In genomic region chr3:196712514-196713413, GRCh38 we compare ENCODE assay signal across 8 cellular contexts. TPM values are rescaled to one million over a fixed set of nuclear protein-coding genes. Genes with fewer than 3 reads are reported as not detected.
DNase-seq lines count a peak whose midpoint lies in the region; ATAC-seq, FAIRE-seq and TF ChIP-seq lines count a peak whose summit lies in the region.

No MANE protein-coding gene starts in this region.

- H3K4me1 Mint-ChIP-seq in brain = peaks cover 39% of the 10 kb centered on the region

- dilution Hi-C loops in keratinocyte (cut with MboI; ENCODE audit: extremely low pct_ligation_motif_present, low sequenced_read_pairs) = no loop called here

- peak overlapping the region; percentile 86 to 94 (median 90) for H3K4me3 Mint-ChIP-seq in brain

- no peaks in the 10 kb centered on the region for H3K9me3 Mint-ChIP-seq in brain

- ATAC-seq in GM19351 (IDR thresholded peaks at IDR 0.05; ENCODE audit: unreplicated experiment) (peak; percentile 49), HG03469 (IDR thresholded peaks at IDR 0.05; ENCODE audit: unreplicated experiment) (peak; percentile 40)

- H3K4me1 ChIP-seq in keratinocyte (ENCODE audit: control insufficient read depth, extremely low read depth, insufficient read depth, low read length) = peaks cover 21% of the 10 kb centered on the region

- peak overlapping the region; percentile 81 to 98 (median 95) for H3K27ac Mint-ChIP-seq in brain

- H3K27ac ChIP-seq in keratinocyte (ENCODE audit: control insufficient read depth, insufficient read depth, low read length) = peak overlapping the region; percentile 81

- no peaks in the 10 kb centered on the region for H3K9me1 ChIP-seq in keratinocyte (ENCODE audit: control insufficient read depth, extremely low read depth, insufficient read depth, low read length)

- peaks cover 4% of the 10 kb centered on the region for H3K27me3 Mint-ChIP-seq in brain

- H3K27me3 ChIP-seq in keratinocyte (ENCODE audit: control insufficient read depth, extremely low read depth, insufficient read depth, low read length) = no peaks in the 10 kb centered on the region

- peaks cover 11% of the 10 kb centered on the region for H3K79me2 ChIP-seq in keratinocyte (ENCODE audit: control insufficient read depth, insufficient read depth, low read length)

- H3K36me3 ChIP-seq in keratinocyte (ENCODE audit: control insufficient read depth in 2 of 2, extremely low read depth in 1 of 2, insufficient read depth in 2 of 2, low read length in 2 of 2) = peaks cover 0 to 3% of the 10 kb centered on the region in 2 experiments

- H3K36me3 Mint-ChIP-seq in brain = peaks cover 9% of the 10 kb centered on the region

- H3K4me3 ChIP-seq in keratinocyte (ENCODE audit: control insufficient read depth in 2 of 3, extremely low read depth in 1 of 3, insufficient read depth in 2 of 3, low read depth in 1 of 3, low read length in 3 of 3) = peak overlapping the region; percentile 73 to 99 (median 83)

- H4K20me1 ChIP-seq in keratinocyte (ENCODE audit: control insufficient read depth, extremely low read depth, insufficient read depth, low read length) = no peaks in the 10 kb centered on the region

- H3K9me3 ChIP-seq in keratinocyte (ENCODE audit: control insufficient read depth, low read depth, low read length) = no peaks in the 10 kb centered on the region

- TF ChIP-seq CTCF in brain (conservative IDR thresholded peaks at IDR 0.05) (no peak), keratinocyte (optimal IDR thresholded peaks at IDR 0.05 in 1 of 3, IDR thresholded peaks at IDR 0.05 in 1 of 3, conservative IDR thresholded peaks at IDR 0.05 in 1 of 3; ENCODE audit: extremely low read depth in 1 of 3, insufficient read depth in 2 of 3, low read length in 3 of 3) (no peak)

- peak overlapping the region; percentile 91 for H3K9ac ChIP-seq in keratinocyte (ENCODE audit: control insufficient read depth, extremely low read depth, insufficient read depth, low read length)

- peak overlapping the region; percentile 99 for H3K4me2 ChIP-seq in keratinocyte (ENCODE audit: control insufficient read depth, extremely low read depth, insufficient read depth, low read depth, low read length)

- DNase-seq in C1 segment of cervical spinal cord (lab: John Stamatoyannopoulos, UW) = peak in 8 of 14 donors; percentile 49 to 92 (median 68)
- peak; percentile 52 for DNase-seq in SW480 (ENCODE audit: low spot score)
- DNase-seq in keratinocyte (ENCODE audit: low read depth, low spot score) = no peak
- DNase-seq in stimulated activated CD4-positive, alpha-beta T cell treated with anti-CD3 and anti-CD28 coated beads, Interleukin-12 subunit alpha, Interleukin-12 subunit beta, amount 100 ng/mL, for 24 hours (ENCODE audit: low read depth in 2 of 2) = peak; percentile 41 to 55
- DNase-seq in DMS53 (lab: John Stamatoyannopoulos, UW) = no peak

- peak overlapping the region; percentile 98 for H2AFZ ChIP-seq in keratinocyte (ENCODE audit: control insufficient read depth, low read length)

- FAIRE-seq in keratinocyte (lab: Jason Lieb, UNC) = peak; percentile 23

RNA-seq across cellular contexts. Expression of gene PIGX, which starts 0.6 kb away (rescaled TPM):
- polyA plus RNA-seq in brain (ENCODE audit: insufficient read depth, low read depth, low replicate concordance) (33.0 TPM), keratinocyte (17.2 to 25.0 TPM (median 19.0 TPM) in 3 replicates)
- polyA plus RNA-seq in keratinocyte (2011; ENCODE audit: low read depth) = 11.6 TPM
- 16.5 and 26.0 TPM in 2 replicates for polyA plus RNA-seq in keratinocyte (2011; cell fraction: cytosol; rRNA removed)
- 13.3 and 14.2 TPM in 2 replicates for polyA plus RNA-seq in keratinocyte (2011; cell fraction: nucleus; rRNA removed)
- 15.5 and 16.7 TPM in 2 replicates for polyA plus RNA-seq in keratinocyte (2012; ENCODE audit: low replicate concordance)
- polyA minus RNA-seq in keratinocyte = 7.9 to 21.6 TPM (median 11.1 TPM) in 3 replicates
- polyA minus RNA-seq in keratinocyte (2011; cell fraction: cytosol; rRNA and poly(A)+ RNA removed) = 16.3 TPM
- 6.2 and 11.6 TPM in 2 replicates for polyA minus RNA-seq in keratinocyte (2011; cell fraction: nucleus; rRNA and poly(A)+ RNA removed)

RNA-seq across cellular contexts. Expression of gene CEP19, which starts 0.7 kb away (rescaled TPM):
- 4.9 TPM for polyA plus RNA-seq in brain (ENCODE audit: insufficient read depth, low read depth, low replicate concordance)
- polyA plus RNA-seq in keratinocyte = 1.4 to 3.1 TPM (median 2.3 TPM) in 3 replicates
- polyA plus RNA-seq in keratinocyte (2011; ENCODE audit: low read depth) = 1.2 TPM
- polyA plus RNA-seq in keratinocyte (2011; cell fraction: cytosol; rRNA removed) = 2.0 and 2.2 TPM in 2 replicates
- polyA plus RNA-seq in keratinocyte (2011; cell fraction: nucleus; rRNA removed) = 0.88 and 1.3 TPM in 2 replicates
- 0.96 and 1.6 TPM in 2 replicates for polyA plus RNA-seq in keratinocyte (2012; ENCODE audit: low replicate concordance)
- polyA minus RNA-seq in keratinocyte = 0.77 to 1.0 TPM in 2 of 3 replicates, not detected in the other
- polyA minus RNA-seq in keratinocyte (2011; cell fraction: cytosol; rRNA and poly(A)+ RNA removed) = 1.5 TPM
- polyA minus RNA-seq in keratinocyte (2011; cell fraction: nucleus; rRNA and poly(A)+ RNA removed) = 0.21 and 0.62 TPM in 2 replicates

RNA-seq across cellular contexts. Expression of gene PAK2, which starts 26.9 kb away (rescaled TPM):
- polyA plus RNA-seq in brain (ENCODE audit: insufficient read depth, low read depth, low replicate concordance) (71.7 TPM), keratinocyte (37.2 to 59.4 TPM (median 52.3 TPM) in 3 replicates)
- polyA plus RNA-seq in keratinocyte (2011; ENCODE audit: low read depth) = 38.4 TPM
- polyA plus RNA-seq in keratinocyte (2011; cell fraction: cytosol; rRNA removed) = 51.8 and 77.0 TPM in 2 replicates
- polyA plus RNA-seq in keratinocyte (2011; cell fraction: nucleus; rRNA removed) = 51.8 and 58.4 TPM in 2 replicates
- 43.4 and 75.9 TPM in 2 replicates for polyA plus RNA-seq in keratinocyte (2012; ENCODE audit: low replicate concordance)
- 72.5 to 135 TPM (median 133 TPM) in 3 replicates for polyA minus RNA-seq in keratinocyte
- polyA minus RNA-seq in keratinocyte (2011; cell fraction: cytosol; rRNA and poly(A)+ RNA removed) = 96.3 TPM
- polyA minus RNA-seq in keratinocyte (2011; cell fraction: nucleus; rRNA and poly(A)+ RNA removed) = 51.2 and 113 TPM in 2 replicates

Comparison
In these comparisons a context has a peak if more than half of its experiments do, and no peak if none do; other contexts are left out.
1. DNase-seq: peak in C1 segment of cervical spinal cord (8 of 14), SW480 (single experiment) and stimulated activated CD4-positive, alpha-beta T cell treated with anti-CD3 and anti-CD28 coated beads, Interleukin-12 subunit alpha, Interleukin-12 subunit beta, amount 100 ng/mL, for 24 hours (2 of 2); none in keratinocyte (single experiment) and DMS53 (single experiment).